In the genomic region with DNA sequence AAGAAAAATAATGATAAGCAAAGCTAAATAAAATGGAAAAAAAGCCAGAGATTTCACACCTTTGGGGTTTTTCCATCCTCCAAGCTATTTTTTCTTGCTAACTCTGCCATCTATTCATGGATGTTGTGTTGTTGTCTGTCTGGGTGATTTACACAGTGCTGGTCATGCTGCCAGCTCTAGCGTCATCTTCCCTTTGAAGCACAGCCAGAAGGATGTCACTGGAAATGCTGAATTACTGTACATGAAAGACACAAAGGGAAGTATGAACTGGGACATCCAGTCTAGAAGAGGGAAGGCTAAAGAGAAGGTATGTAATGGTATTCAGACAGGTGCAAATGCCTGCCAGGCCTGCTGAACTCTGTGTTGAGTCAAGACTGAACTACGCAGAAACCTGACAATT, we compare ENCODE assay signal across 1 cellular context.
TF ChIP-seq lines count a peak whose summit lies in the region.

No MANE protein-coding gene starts in this region.

TF ChIP-seq in K562, 482 proteins besides CTCF, POLR2A, EP300 and RAD21:
- TF ChIP-seq, protein P1, sequence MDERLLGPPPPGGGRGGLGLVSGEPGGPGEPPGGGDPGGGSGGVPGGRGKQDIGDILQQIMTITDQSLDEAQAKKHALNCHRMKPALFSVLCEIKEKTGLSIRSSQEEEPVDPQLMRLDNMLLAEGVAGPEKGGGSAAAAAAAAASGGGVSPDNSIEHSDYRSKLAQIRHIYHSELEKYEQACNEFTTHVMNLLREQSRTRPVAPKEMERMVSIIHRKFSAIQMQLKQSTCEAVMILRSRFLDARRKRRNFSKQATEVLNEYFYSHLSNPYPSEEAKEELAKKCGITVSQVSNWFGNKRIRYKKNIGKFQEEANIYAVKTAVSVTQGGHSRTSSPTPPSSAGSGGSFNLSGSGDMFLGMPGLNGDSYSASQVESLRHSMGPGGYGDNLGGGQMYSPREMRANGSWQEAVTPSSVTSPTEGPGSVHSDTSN (CRISPR knock-in tag; IDR thresholded peaks at IDR 0.05; ENCODE audit: low read depth): no peak
- TF ChIP-seq, protein P1 (tag; conservative IDR thresholded peaks at IDR 0.05; ENCODE audit: low read depth): peak; percentile 93
- TF ChIP-seq, protein P2, sequence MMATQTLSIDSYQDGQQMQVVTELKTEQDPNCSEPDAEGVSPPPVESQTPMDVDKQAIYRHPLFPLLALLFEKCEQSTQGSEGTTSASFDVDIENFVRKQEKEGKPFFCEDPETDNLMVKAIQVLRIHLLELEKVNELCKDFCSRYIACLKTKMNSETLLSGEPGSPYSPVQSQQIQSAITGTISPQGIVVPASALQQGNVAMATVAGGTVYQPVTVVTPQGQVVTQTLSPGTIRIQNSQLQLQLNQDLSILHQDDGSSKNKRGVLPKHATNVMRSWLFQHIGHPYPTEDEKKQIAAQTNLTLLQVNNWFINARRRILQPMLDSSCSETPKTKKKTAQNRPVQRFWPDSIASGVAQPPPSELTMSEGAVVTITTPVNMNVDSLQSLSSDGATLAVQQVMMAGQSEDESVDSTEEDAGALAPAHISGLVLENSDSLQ (IDR thresholded peaks at IDR 0.05): 0 out of 2 replicates have a peak, but pooled peaks have one; percentile 17
- TF ChIP-seq MEIS2 (IDR thresholded peaks at IDR 0.05; ENCODE audit: partially characterized antibody): peak; percentile 54
- TF ChIP-seq, protein P3, sequence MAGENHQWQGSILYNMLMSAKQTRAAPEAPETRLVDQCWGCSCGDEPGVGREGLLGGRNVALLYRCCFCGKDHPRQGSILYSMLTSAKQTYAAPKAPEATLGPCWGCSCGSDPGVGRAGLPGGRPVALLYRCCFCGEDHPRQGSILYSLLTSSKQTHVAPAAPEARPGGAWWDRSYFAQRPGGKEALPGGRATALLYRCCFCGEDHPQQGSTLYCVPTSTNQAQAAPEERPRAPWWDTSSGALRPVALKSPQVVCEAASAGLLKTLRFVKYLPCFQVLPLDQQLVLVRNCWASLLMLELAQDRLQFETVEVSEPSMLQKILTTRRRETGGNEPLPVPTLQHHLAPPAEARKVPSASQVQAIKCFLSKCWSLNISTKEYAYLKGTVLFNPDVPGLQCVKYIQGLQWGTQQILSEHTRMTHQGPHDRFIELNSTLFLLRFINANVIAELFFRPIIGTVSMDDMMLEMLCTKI (IDR thresholded peaks at IDR 0.05; ENCODE audit: partially characterized antibody): no peak
